15 cellular contexts compared by ENCODE assay signal in genomic region chr21:41427556-41427955, GRCh38. TPM values are rescaled to one million over a fixed set of nuclear protein-coding genes. Genes with fewer than 3 reads are reported as not detected.
DNase-seq lines count a peak whose midpoint lies in the region; ATAC-seq and TF ChIP-seq lines count a peak whose summit lies in the region.
"Had no signal": no experiment of that assay in that cellular context is flagged by ENCODE, and none has a peak within 500 bp of the region (broad histone marks: within the 10 kb centered on the region; RNA-seq: fewer than 3 reads in every experiment).

No MANE protein-coding gene starts in this region.

- H3K36me3 Mint-ChIP-seq in activated CD4-positive, alpha-beta T cell treated with anti-CD3 and anti-CD28 coated beads for 36 hours (ENCODE audit: low read depth) = peaks cover 43% of the 10 kb centered on the region
- H3K36me3 Mint-ChIP-seq in activated T-helper 1 cell treated with anti-CD3 and anti-CD28 coated beads, Interleukin-12 subunit alpha, Interleukin-12 subunit beta, Interleukin-2, Interleukin-4 antibody, amounts not matched to agents 30 ng/mL and 10 ng/mL and 1 ng/mL, durations not matched to agents 14 hours and 24 hours and 36 hours (ENCODE audit: low read depth) = peaks cover 37% of the 10 kb centered on the region
- H3K36me3 Mint-ChIP-seq in natural killer cell = no peaks in the 10 kb centered on the region

- H3K27me3 ChIP-seq in gastroesophageal sphincter = no peaks in the 10 kb centered on the region

- H3K9me3 Mint-ChIP-seq in activated CD4-positive, alpha-beta T cell treated with anti-CD3 and anti-CD28 coated beads for 36 hours (ENCODE audit: low read depth) = no peaks in the 10 kb centered on the region
- H3K9me3 Mint-ChIP-seq in activated T-helper 1 cell treated with anti-CD3 and anti-CD28 coated beads, Interleukin-12 subunit alpha, Interleukin-12 subunit beta, Interleukin-2, Interleukin-4 antibody, amounts not matched to agents 30 ng/mL and 10 ng/mL and 1 ng/mL, durations not matched to agents 14 hours and 24 hours and 36 hours = no peaks in the 10 kb centered on the region
- no peaks in the 10 kb centered on the region for H3K9me3 Mint-ChIP-seq in natural killer cell

- TF ChIP-seq EP300 in gastroesophageal sphincter (IDR thresholded peaks at IDR 0.05) = no peak

- H3K4me1 ChIP-seq in gastroesophageal sphincter = peaks cover 0 to 39% (median 0%) of the 10 kb centered on the region in 3 donors
- H3K4me1 ChIP-seq: A549 had no signal

- no peaks in the 10 kb centered on the region for H3K27me3 Mint-ChIP-seq in activated CD4-positive, alpha-beta T cell treated with anti-CD3 and anti-CD28 coated beads for 36 hours
- no peaks in the 10 kb centered on the region for H3K27me3 Mint-ChIP-seq in activated T-helper 1 cell treated with anti-CD3 and anti-CD28 coated beads, Interleukin-12 subunit alpha, Interleukin-12 subunit beta, Interleukin-2, Interleukin-4 antibody, amounts not matched to agents 30 ng/mL and 10 ng/mL and 1 ng/mL, durations not matched to agents 14 hours and 24 hours and 36 hours (ENCODE audit: insufficient read depth)
- H3K27me3 Mint-ChIP-seq in natural killer cell (ENCODE audit: low read depth in 2 of 2) = no peaks in the 10 kb centered on the region

- H3K27ac Mint-ChIP-seq in activated CD4-positive, alpha-beta T cell treated with anti-CD3 and anti-CD28 coated beads for 36 hours = peak overlapping the region; percentile 74
- peak overlapping the region; percentile 96 for H3K27ac Mint-ChIP-seq in activated T-helper 1 cell treated with anti-CD3 and anti-CD28 coated beads, Interleukin-12 subunit alpha, Interleukin-12 subunit beta, Interleukin-2, Interleukin-4 antibody, amounts not matched to agents 30 ng/mL and 10 ng/mL and 1 ng/mL, durations not matched to agents 14 hours and 24 hours and 36 hours
- peak overlapping the region; percentile 34 to 96 for H3K27ac Mint-ChIP-seq in natural killer cell

- H3K4me1 Mint-ChIP-seq in activated CD4-positive, alpha-beta T cell treated with anti-CD3 and anti-CD28 coated beads for 36 hours = peaks cover 48% of the 10 kb centered on the region
- peaks cover 79% of the 10 kb centered on the region for H3K4me1 Mint-ChIP-seq in activated T-helper 1 cell treated with anti-CD3 and anti-CD28 coated beads, Interleukin-12 subunit alpha, Interleukin-12 subunit beta, Interleukin-2, Interleukin-4 antibody, amounts not matched to agents 30 ng/mL and 10 ng/mL and 1 ng/mL, durations not matched to agents 14 hours and 24 hours and 36 hours (ENCODE audit: low read depth)
- peaks cover 12 to 22% of the 10 kb centered on the region in 2 donors for H3K4me1 Mint-ChIP-seq in natural killer cell

- TF ChIP-seq CTCF in GM12875 (IDR thresholded peaks at IDR 0.05; ENCODE audit: borderline replicate concordance, insufficient read depth, low read depth, low read length) (no peak), natural killer cell (IDR thresholded peaks at IDR 0.05) (no peak), gastroesophageal sphincter (IDR thresholded peaks at IDR 0.05) (no peak)

- DNase-seq in activated CD4-positive, alpha-beta T cell treated with anti-CD3 and anti-CD28 coated beads for 36 hours = no peak
- DNase-seq in activated CD4-positive, alpha-beta T cell treated with anti-CD3 and anti-CD28 coated beads, Interleukin-2, amount 50 U/mL, for 48 hours = no peak
- DNase-seq in activated T-helper 1 cell treated with anti-CD3 and anti-CD28 coated beads, Interleukin-12 subunit alpha, Interleukin-12 subunit beta, Interleukin-2, Interleukin-4 antibody, amounts not matched to agents 30 ng/mL and 10 ng/mL and 1 ng/mL, durations not matched to agents 14 hours and 24 hours and 36 hours (ENCODE audit: low spot score) = no peak
- DNase-seq in natural killer cell (no peak), 8988T (no peak), SHP77 treated with DMSO at 0.1 percent for 48 hours (lab: John Stamatoyannopoulos, UW) (no peak)
- DNase-seq: activated gamma-delta T cell treated with Interleukin-2 at 50 U/mL for 16 hours, NCI-H1048, NCI-H2171 treated with DMSO at 0.1 percent for 48 hours, substantia nigra had no signal

- CTCF ChIA-PET in activated CD4-positive, alpha-beta T cell treated with anti-CD3 and anti-CD28 coated beads for 36 hours (lab: Charles Lee) = interaction anchor here (0.6 kb wide), 1 partner anchor 102 kb away, joined by 3 read pairs; no protein-coding TSS in a partner anchor

- peak overlapping the region; percentile 93 for H3K4me3 Mint-ChIP-seq in activated CD4-positive, alpha-beta T cell treated with anti-CD3 and anti-CD28 coated beads for 36 hours
- H3K4me3 Mint-ChIP-seq in activated T-helper 1 cell treated with anti-CD3 and anti-CD28 coated beads, Interleukin-12 subunit alpha, Interleukin-12 subunit beta, Interleukin-2, Interleukin-4 antibody, amounts not matched to agents 30 ng/mL and 10 ng/mL and 1 ng/mL, durations not matched to agents 14 hours and 24 hours and 36 hours = peak overlapping the region; percentile 96
- peak overlapping the region; percentile 97 for H3K4me3 Mint-ChIP-seq in natural killer cell

- POLR2A ChIA-PET in activated CD4-positive, alpha-beta T cell treated with anti-CD3 and anti-CD28 coated beads for 36 hours (lab: Charles Lee) = interaction anchor here (0.6 kb wide), 1 partner anchor 107 kb away, joined by 3 read pairs; no protein-coding TSS in a partner anchor

- no peak for ATAC-seq in activated CD4-positive, alpha-beta T cell treated with anti-CD3 and anti-CD28 coated beads for 36 hours
- no peak for ATAC-seq in natural killer cell
- ATAC-seq in gastroesophageal sphincter = no peak
- ATAC-seq: A549 had no signal

- H3K9me3 ChIP-seq in gastroesophageal sphincter = no peaks in the 10 kb centered on the region
- H3K9me3 ChIP-seq: A549 had no signal

- peak overlapping the region in 1 of 4 donors; percentile 78 for H3K27ac ChIP-seq in gastroesophageal sphincter
- H3K27ac ChIP-seq: A549, SK-N-MC, VCaP had no signal

- 98 to 100% methylated on average over 7 to 8 of the region's 8 CpGs for WGBS in gastroesophageal sphincter (ENCODE audit: low coverage in 1 of 2), 2 donors

- H3K4me3 ChIP-seq in GM12875 (ENCODE audit: low read depth, low read length) (peak overlapping the region; percentile 99), gastroesophageal sphincter (peak overlapping the region in 1 of 2 donors; percentile 79)
- H3K4me3 ChIP-seq: A549, SK-N-MC had no signal

- no peak for TF ChIP-seq POLR2A in gastroesophageal sphincter (IDR thresholded peaks at IDR 0.05)

- peaks cover 0 to 49% of the 10 kb centered on the region in 2 donors for H3K36me3 ChIP-seq in gastroesophageal sphincter

- intact Hi-C loops in activated CD4-positive, alpha-beta T cell treated with anti-CD3 and anti-CD28 coated beads for 36 hours (cut with DNase I, micrococcal nuclease) = loop anchor here in 1 of 2 experiments (2.0 to 5.0 kb wide), 2 partner anchors 57 to 585 kb away; partner anchors contain the start of gene ZBTB21
- intact Hi-C loops in activated T-helper 1 cell treated with anti-CD3 and anti-CD28 coated beads, Interleukin-12 subunit alpha, Interleukin-12 subunit beta, Interleukin-2, Interleukin-4 antibody, amounts not matched to agents 30 ng/mL and 10 ng/mL and 1 ng/mL, durations not matched to agents 14 hours and 24 hours and 36 hours (cut with micrococcal nuclease) = no loop called here
- intact Hi-C loops in natural killer cell (cut with micrococcal nuclease) = no loop called here

RNA-seq across cellular contexts. Expression of gene MX1, which starts 1.5 kb away (rescaled TPM):
- 100 to 1,000 TPM; 162 to 169 TPM for total RNA-seq in activated CD4-positive, alpha-beta T cell treated with anti-CD3 and anti-CD28 coated beads for 36 hours
- total RNA-seq in activated T-helper 1 cell treated with anti-CD3 and anti-CD28 coated beads, Interleukin-12 subunit alpha, Interleukin-12 subunit beta, Interleukin-2, Interleukin-4 antibody, amounts not matched to agents 30 ng/mL and 10 ng/mL and 1 ng/mL, durations not matched to agents 14 hours and 24 hours and 36 hours = 89.4 and 92.8 TPM in 2 replicates
- 10 to 100 TPM; 22.7 to 67.0 (median 60.6) TPM for total RNA-seq in natural killer cell
- total RNA-seq in gastroesophageal sphincter = 10 to 100 TPM; 20.2 to 40.3 (median 31.5) TPM
